ENCODE assay signal across 8 cellular contexts in genomic region chr13:40389081-40389641, GRCh38.
A peak's percentile ranks its signal among the peaks of the same experiment; 100 is the strongest.
DNase-seq lines count a peak whose midpoint lies in the region; ATAC-seq and TF ChIP-seq lines count a peak whose summit lies in the region.

No MANE protein-coding gene starts in this region.

- no peak overlapping the region for H3K27ac ChIP-seq in foreskin keratinocyte

- H3K9ac ChIP-seq in skeletal muscle satellite cell (ENCODE audit: low read depth, low read length) = no peak overlapping the region

- H3K4me3 ChIP-seq in skeletal muscle satellite cell (ENCODE audit: low read length) = no peak overlapping the region

- peak in 1 of 2 donors; percentile 53 for DNase-seq in activated T-cell treated with anti-CD3 and anti-CD28 coated beads, Interleukin-2, amount 50 U/mL, for 72 hours
- no peak for DNase-seq in hepatic stellate cell (ENCODE audit: low spot score)
- no peak for DNase-seq in foreskin keratinocyte
- DNase-seq in NCI-H2107 (lab: John Stamatoyannopoulos, UW) = no peak
- no peak for DNase-seq in AG20443 (ENCODE audit: low spot score)

- H3K4me3 Mint-ChIP-seq in activated T-cell treated with anti-CD3 and anti-CD28 coated beads, Interleukin-2, amount 50 U/mL, for 72 hours = peak overlapping the region; percentile 73 to 78

- peak overlapping the region; percentile 27 for H3K27ac Mint-ChIP-seq in activated T-cell treated with anti-CD3 and anti-CD28 coated beads, Interleukin-2, amount 50 U/mL, for 72 hours

- peaks cover 51% of the 10 kb centered on the region for H3K4me1 Mint-ChIP-seq in activated T-cell treated with anti-CD3 and anti-CD28 coated beads, Interleukin-2, amount 50 U/mL, for 72 hours (ENCODE audit: low read depth)

- TF ChIP-seq CTCF in foreskin keratinocyte (conservative IDR thresholded peaks at IDR 0.05) = no peak

- H3K4me2 ChIP-seq in skeletal muscle satellite cell (ENCODE audit: low read length) = peak overlapping the region; percentile 72

- no peaks in the 10 kb centered on the region for H3K27me3 Mint-ChIP-seq in activated T-cell treated with anti-CD3 and anti-CD28 coated beads, Interleukin-2, amount 50 U/mL, for 72 hours (ENCODE audit: low read depth)

- no peaks in the 10 kb centered on the region for H3K27me3 ChIP-seq in skeletal muscle satellite cell (ENCODE audit: control insufficient read depth, insufficient read depth, low read length)
- no peaks in the 10 kb centered on the region for H3K27me3 ChIP-seq in foreskin keratinocyte

- no peaks in the 10 kb centered on the region for H3K9me3 ChIP-seq in skeletal muscle satellite cell (replicated peaks; ENCODE audit: low read length)

- peaks cover 4% of the 10 kb centered on the region in 2 donors for H3K36me3 Mint-ChIP-seq in activated T-cell treated with anti-CD3 and anti-CD28 coated beads, Interleukin-2, amount 50 U/mL, for 72 hours (ENCODE audit: insufficient read depth in 2 of 2)

- H3K36me3 ChIP-seq in skeletal muscle satellite cell (ENCODE audit: insufficient read depth, low read length) = no peaks in the 10 kb centered on the region

- ATAC-seq in GM19463 (IDR thresholded peaks at IDR 0.05; ENCODE audit: unreplicated experiment) = peak; percentile 32
- ATAC-seq in HG03280 (IDR thresholded peaks at IDR 0.05; ENCODE audit: unreplicated experiment) = peak; percentile 76
- peak; percentile 56 to 70 for ATAC-seq in activated T-cell treated with anti-CD3 and anti-CD28 coated beads, Interleukin-2, amount 50 U/mL, for 72 hours (replicated peaks in 1 of 2)
- no peak for ATAC-seq in foreskin keratinocyte

- peaks cover 28% of the 10 kb centered on the region for H3K4me1 ChIP-seq in skeletal muscle satellite cell (ENCODE audit: control insufficient read depth, insufficient read depth, low read length)
- peaks cover 15% of the 10 kb centered on the region for H3K4me1 ChIP-seq in foreskin keratinocyte

- peaks cover 4% of the 10 kb centered on the region in 2 donors for H3K9me3 Mint-ChIP-seq in activated T-cell treated with anti-CD3 and anti-CD28 coated beads, Interleukin-2, amount 50 U/mL, for 72 hours
